In the genomic region with DNA sequence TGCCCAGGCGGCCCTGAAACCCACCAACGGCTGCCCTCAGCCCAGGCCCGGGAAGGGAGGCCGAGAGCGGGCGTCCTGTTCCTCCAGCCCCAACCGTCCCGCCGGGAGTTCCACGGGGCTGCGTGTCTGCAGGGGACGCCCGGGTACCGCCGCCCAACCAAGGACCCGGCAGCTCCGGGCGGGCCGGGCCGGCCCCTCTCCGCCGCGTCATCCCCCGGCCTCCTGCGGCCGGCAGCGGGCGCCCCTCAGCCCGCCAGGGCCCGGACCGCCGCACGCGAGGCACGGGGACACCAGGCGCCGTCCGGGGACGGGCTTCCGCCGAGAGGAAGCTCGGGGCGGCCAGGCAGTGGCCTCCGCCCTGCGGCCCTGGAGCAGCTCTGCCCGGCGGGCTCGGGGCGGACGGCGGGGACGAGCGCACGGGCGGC, we compare ENCODE assay signal across 7 cellular contexts. TPM values are rescaled to one million over a fixed set of nuclear protein-coding genes. Genes with fewer than 3 reads are reported as not detected.
DNase-seq lines count a peak whose midpoint lies in the region; ATAC-seq and TF ChIP-seq lines count a peak whose summit lies in the region.

No MANE protein-coding gene starts in this region.

- no peak for TF ChIP-seq POLR2A in stomach (IDR thresholded peaks at IDR 0.05)

- H3K27me3 Mint-ChIP-seq in brain = peaks cover 3% of the 10 kb centered on the region

- TF ChIP-seq CTCF in GM12865 (IDR thresholded peaks at IDR 0.05; ENCODE audit: insufficient read depth, low read depth, low read length, missing control alignments) (peak; percentile 19), LNCaP clone FGC (IDR thresholded peaks at IDR 0.05; ENCODE audit: control insufficient read depth, extremely low read depth, insufficient read depth) (peak; percentile 40), brain (conservative IDR thresholded peaks at IDR 0.05) (no peak), stomach (IDR thresholded peaks at IDR 0.05) (no peak)

- H3K36me3 Mint-ChIP-seq in brain = peaks cover 12% of the 10 kb centered on the region

- H3K4me1 Mint-ChIP-seq in brain = peaks cover 21% of the 10 kb centered on the region

- H3K9me3 ChIP-seq in stomach = no peaks in the 10 kb centered on the region

- peaks cover 0 to 4% (median 0%) of the 10 kb centered on the region in 5 experiments for H3K9me3 Mint-ChIP-seq in brain

- intact Hi-C loops in stomach (cut with DNase I; ENCODE audit: low total_unique reads) = loop anchor here (10.0 kb wide), 1 partner anchor 89 kb away; the partner anchor contains the start of gene MAMDC4

- no peak for DNase-seq in GM12865 (ENCODE audit: low read depth)
- DNase-seq in LNCaP clone FGC (ENCODE audit: low read depth) = no peak
- DNase-seq in iris pigment epithelial cell (ENCODE audit: low read depth) = peak; percentile 50
- DNase-seq in stomach = peak; percentile 49
- no peak for DNase-seq in DMS79 treated with DMSO at 0.1 percent for 48 hours (lab: John Stamatoyannopoulos, UW)

- peak overlapping the region; percentile 80 to 96 (median 87) for H3K27ac ChIP-seq in stomach

- no peaks in the 10 kb centered on the region for H3K27me3 ChIP-seq in stomach

- H3K4me1 ChIP-seq in stomach = peaks cover 31 to 52% (median 50%) of the 10 kb centered on the region in 4 donors

- peak overlapping the region; percentile 76 to 88 (median 78) for H3K4me3 Mint-ChIP-seq in brain

- peaks cover 35 to 42% (median 41%) of the 10 kb centered on the region in 4 donors for H3K36me3 ChIP-seq in stomach

- H3K4me3 ChIP-seq in GM12865 (ENCODE audit: low read depth, low read length) (peak overlapping the region; percentile 94), LNCaP clone FGC (ENCODE audit: low read depth, low read length) (peak overlapping the region; percentile 81), stomach (peak overlapping the region; percentile 84 to 99 (median 91))

- 0 to 1% (median 1%) methylated on average over 16 to 55 of the region's 55 CpGs; no CpG with 5 or more reads in 1 of the 5 donors for WGBS in stomach, 5 donors

- TF ChIP-seq EP300 in stomach (IDR thresholded peaks at IDR 0.05) = no peak

- peak; percentile 30 for ATAC-seq in GM21529 (IDR thresholded peaks at IDR 0.05; ENCODE audit: unreplicated experiment)

- H3K27ac Mint-ChIP-seq in brain = peak overlapping the region in 1 of 5 experiments; percentile 63

RNA-seq across cellular contexts. Expression of gene FBXW5, which starts 0.4 kb away (rescaled TPM):
- 95.0 TPM for polyA plus RNA-seq in brain (ENCODE audit: insufficient read depth, low read depth, low replicate concordance)
- total RNA-seq in stomach = 100 to 1,000 TPM in 4 of 5 donors, 10 to 100 TPM in 1; 47.7 to 435 (median 174) TPM
- polyA plus RNA-seq in stomach = 100 to 1,000 TPM in 2 of 3 donors, 10 to 100 TPM in 1; 91.0 to 109 (median 102) TPM

RNA-seq across cellular contexts. Expression of gene C8G, which starts 0.9 kb away (rescaled TPM):
- polyA plus RNA-seq in brain (ENCODE audit: insufficient read depth, low read depth, low replicate concordance) (not detected), stomach (1 to 10 TPM in 2 of 3 donors, not detected in 1; 2.3 to 5.5 TPM)
- not detected for total RNA-seq in stomach

RNA-seq across cellular contexts. Expression of gene LCN12, which starts 8.0 kb away (rescaled TPM):
- polyA plus RNA-seq in brain (ENCODE audit: insufficient read depth, low read depth, low replicate concordance) (1.8 TPM), stomach (1 to 10 TPM; 2.3 to 6.3 (median 3.1) TPM)
- total RNA-seq in stomach = 1 to 10 TPM in 1 of 5 donors, under 1 TPM in 1, not detected in 3; 0.73 to 2.2 TPM

RNA-seq across cellular contexts. Expression of gene PTGDS, which starts 33.2 kb away (rescaled TPM):
- polyA plus RNA-seq in brain (ENCODE audit: insufficient read depth, low read depth, low replicate concordance) (2,031 TPM), stomach (10 to 100 TPM; 18.6 to 64.4 (median 37.3) TPM)
- total RNA-seq in stomach = 10 to 100 TPM in 4 of 5 donors, 1 to 10 TPM in 1; 2.3 to 34.9 (median 30.4) TPM

RNA-seq across cellular contexts. Expression of gene LCNL1, which starts 38.7 kb away (rescaled TPM):
- polyA plus RNA-seq in brain (ENCODE audit: insufficient read depth, low read depth, low replicate concordance) = 0.15 TPM
- total RNA-seq in stomach = not detected
- polyA plus RNA-seq in stomach = under 1 TPM in 2 of 3 donors, not detected in 1; 0.19 to 0.25 TPM

Comparison
In these comparisons a context has a peak if more than half of its experiments do, and no peak if none do; other contexts are left out.
1. DNase-seq: peak in iris pigment epithelial cell (single experiment) and stomach (single experiment); none in GM12865 (single experiment), LNCaP clone FGC (single experiment) and DMS79 treated with DMSO at 0.1 percent for 48 hours (single experiment).
2. CTCF ChIP-seq: peak in GM12865 (single experiment) and LNCaP clone FGC (single experiment); none in brain (0 of 2) and stomach (0 of 7).
3. Peak in every context shown above with its lines, with median percentiles within 50 percentile points of each other: H3K4me3 ChIP-seq.